In genomic region chr15:78224024-78224413, GRCh38 we compare ENCODE assay signal across 1 cellular context.
TF ChIP-seq lines count a peak whose summit lies in the region.

No MANE protein-coding gene starts in this region.

TF ChIP-seq in K562, 482 proteins besides CTCF, POLR2A, EP300 and RAD21:
- TF ChIP-seq ZNF175 (CRISPR knock-in tag; IDR thresholded peaks at IDR 0.05; ENCODE audit: low read depth) (peak; percentile 11; the same call in 1 of the 2 replicates), FOXK1 (CRISPR knock-in tag; IDR thresholded peaks at IDR 0.05; ENCODE audit: borderline replicate concordance) (no peak), ATF3 (IDR thresholded peaks at IDR 0.05) (0 out of 2 replicates have a peak, but pooled peaks have one; percentile 6), ATF3 (CRISPR knock-in tag; conservative IDR thresholded peaks at IDR 0.05) (no peak), ZBTB11 (CRISPR knock-in tag; IDR thresholded peaks at IDR 0.05) (no peak), ZC3H8 (IDR thresholded peaks at IDR 0.05) (no peak)
